ENCODE assay signal across 1 cellular context in genomic region chr19:51469162-51469561, GRCh38.
TF ChIP-seq lines count a peak whose summit lies in the region.

No MANE protein-coding gene starts in this region.

TF ChIP-seq in K562, 482 proteins besides CTCF, POLR2A, EP300 and RAD21 (continued from another document and continues in another):
- TF ChIP-seq MGA (IDR thresholded peaks at IDR 0.05), result peak; percentile 83
- no peak for TF ChIP-seq ZNF12 (CRISPR knock-in tag; IDR thresholded peaks at IDR 0.05)
- TF ChIP-seq CREB1 (IDR thresholded peaks at IDR 0.05), result no peak
- no peak for TF ChIP-seq CREB1 (CRISPR knock-in tag; IDR thresholded peaks at IDR 0.05)
- TF ChIP-seq SP1 (CRISPR knock-in tag; IDR thresholded peaks at IDR 0.05), result no peak
- TF ChIP-seq JUND (IDR thresholded peaks at IDR 0.05; ENCODE audit: borderline replicate concordance, low read depth, low read length), result no peak
- no peak for TF ChIP-seq JUND (tag; IDR thresholded peaks at IDR 0.05; ENCODE audit: borderline replicate concordance, low read depth, low read length)
- no peak for TF ChIP-seq ZC3H8 (IDR thresholded peaks at IDR 0.05)
- TF ChIP-seq ZNF766 (CRISPR knock-in tag; conservative IDR thresholded peaks at IDR 0.05), result 0 out of 2 replicates have a peak, but pooled peaks have one; percentile 7
- no peak for TF ChIP-seq ATF3 (IDR thresholded peaks at IDR 0.05)
- TF ChIP-seq ATF3 (CRISPR knock-in tag; conservative IDR thresholded peaks at IDR 0.05), result no peak
- no peak for TF ChIP-seq TEAD1 (CRISPR knock-in tag; IDR thresholded peaks at IDR 0.05)
- no peak for TF ChIP-seq ZNF444 (CRISPR knock-in tag; IDR thresholded peaks at IDR 0.05)
- TF ChIP-seq ZNF592 (IDR thresholded peaks at IDR 0.05), result peak; percentile 62; the same call in 1 of the 2 replicates
- TF ChIP-seq MAX (CRISPR knock-in tag; IDR thresholded peaks at IDR 0.05), result peak; percentile 28; the same call in 1 of the 2 replicates
- peak; percentile 70 to 75; a peak in 2 of 4 replicates for TF ChIP-seq MNT (conservative IDR thresholded peaks at IDR 0.05)
- peak; percentile 76; the same call in 1 of the 2 replicates for TF ChIP-seq RNF219 (CRISPR knock-in tag; IDR thresholded peaks at IDR 0.05)
- TF ChIP-seq HDAC2 (IDR thresholded peaks at IDR 0.05), result 0 out of 2 replicates have a peak, but pooled peaks have one; percentile 37
- TF ChIP-seq EP400 (IDR thresholded peaks at IDR 0.05), result peak; percentile 43; the same call in 1 of the 2 replicates
- no peak for TF ChIP-seq ZBTB5 (IDR thresholded peaks at IDR 0.05)
- TF ChIP-seq ZNF511 (CRISPR knock-in tag; IDR thresholded peaks at IDR 0.05), result no peak
- TF ChIP-seq L3MBTL2 (IDR thresholded peaks at IDR 0.05), result peak; percentile 95
- TF ChIP-seq PML (IDR thresholded peaks at IDR 0.05; ENCODE audit: low read length), result 0 out of 2 replicates have a peak, but pooled peaks have one; percentile 2
- TF ChIP-seq RNF2 (IDR thresholded peaks at IDR 0.05), result no peak
